1 cellular context compared by ENCODE assay signal in genomic region chr16:73549960-73550359, GRCh38.
TF ChIP-seq lines count a peak whose summit lies in the region.

No MANE protein-coding gene starts in this region.

TF ChIP-seq in H1, 55 proteins besides CTCF, POLR2A, EP300 and RAD21 (continued from another document):
- no peak for TF ChIP-seq SIN3A (conservative IDR thresholded peaks at IDR 0.05 in 1 of 2, IDR thresholded peaks at IDR 0.05 in 1 of 2; ENCODE audit: low read depth in 1 of 2, low read length in 2 of 2)
- no peak for TF ChIP-seq NANOG (IDR thresholded peaks at IDR 0.05; ENCODE audit: insufficient read depth, low read depth, low read length, poor library complexity, severe bottlenecking)
- no peak for TF ChIP-seq POLR2AphosphoS5 (IDR thresholded peaks at IDR 0.05; ENCODE audit: low read depth, low read length)
- TF ChIP-seq CBX8 (IDR thresholded peaks at IDR 0.05; ENCODE audit: borderline replicate concordance, low read depth, low read length) = no peak
- TF ChIP-seq CREB1 (IDR thresholded peaks at IDR 0.05) = no peak
- no peak for TF ChIP-seq SIX5 (IDR thresholded peaks at IDR 0.05; ENCODE audit: low read depth, low read length)
- no peak for TF ChIP-seq EGR1 (IDR thresholded peaks at IDR 0.05; ENCODE audit: borderline replicate concordance, low read depth, low read length)
